ENCODE assay signal across 34 cellular contexts in genomic region chr1:156540955-156541354, GRCh38. TPM values are rescaled to one million over a fixed set of nuclear protein-coding genes. Genes with fewer than 3 reads are reported as not detected.
DNase-seq lines count a peak whose midpoint lies in the region; ATAC-seq and TF ChIP-seq lines count a peak whose summit lies in the region.
"Had no signal": no experiment of that assay in that cellular context is flagged by ENCODE, and none has a peak within 500 bp of the region (broad histone marks: within the 10 kb centered on the region; RNA-seq: fewer than 3 reads in every experiment).

No MANE protein-coding gene starts in this region.

- no peak overlapping the region for H3K4me3 Mint-ChIP-seq in stimulated activated effector memory CD8-positive, alpha-beta T cell treated with anti-CD3 and anti-CD28 coated beads, Interleukin-12 subunit alpha, Interleukin-12 subunit beta, amount 100 ng/mL, for 72 hours
- H3K4me3 Mint-ChIP-seq: activated CD4-positive, alpha-beta memory T cell treated with anti-CD3 and anti-CD28 coated beads for 36 hours; B cell; memory B cell; neural progenitor cell had no signal

- H3K36me3 ChIP-seq in heart right ventricle (peaks cover 0 to 39% (median 0%) of the 10 kb centered on the region in 9 donors), body of pancreas (replicated peaks in 1 of 2; ENCODE audit: insufficient read depth in 1 of 2, low read depth in 2 of 2) (no peaks in the 10 kb centered on the region), left lung (peaks cover 0 to 4% of the 10 kb centered on the region in 2 donors), esophagus muscularis mucosa (no peaks in the 10 kb centered on the region), MG63 (peaks cover 78% of the 10 kb centered on the region)
- H3K36me3 ChIP-seq: ascending aorta, neural progenitor cell, prostate gland, thyroid gland had no signal

- ATAC-seq in heart right ventricle (peak in 6 of 8 donors; percentile 19 to 55 (median 52)), Right ventricle myocardium inferior (no peak), body of pancreas (peak; percentile 9), left lung (peak; percentile 72)
- no peak for ATAC-seq in stimulated activated effector memory CD8-positive, alpha-beta T cell treated with anti-CD3 and anti-CD28 coated beads, Interleukin-12 subunit alpha, Interleukin-12 subunit beta, amount 100 ng/mL, for 72 hours
- ATAC-seq: activated naive CD4-positive, alpha-beta T cell treated with anti-CD3 and anti-CD28 coated beads, Interleukin-2, amount 50 U/mL, for 72 hours had no signal

- H3K4me1 Mint-ChIP-seq in stimulated activated effector memory CD8-positive, alpha-beta T cell treated with anti-CD3 and anti-CD28 coated beads, Interleukin-12 subunit alpha, Interleukin-12 subunit beta, amount 100 ng/mL, for 72 hours: peaks cover 7% of the 10 kb centered on the region
- H3K4me1 Mint-ChIP-seq: B cell, neural progenitor cell had no signal

- DNase-seq in heart right ventricle: no peak
- no peak for DNase-seq in Right ventricle myocardium inferior (ENCODE audit: missing footprints)
- DNase-seq in body of pancreas: no peak
- DNase-seq in left lung: no peak
- no peak for DNase-seq in stimulated activated effector memory CD8-positive, alpha-beta T cell treated with anti-CD3 and anti-CD28 coated beads, Interleukin-12 subunit alpha, Interleukin-12 subunit beta, amount 100 ng/mL, for 72 hours (ENCODE audit: low spot score in 2 of 2)
- DNase-seq in esophagus muscularis mucosa (ENCODE audit: extremely low spot score): no peak
- DNase-seq in iPS-NIHi11 (ENCODE audit: low spot score): no peak
- DNase-seq in MG63: no peak
- DNase-seq: activated CD4-positive, alpha-beta memory T cell treated with anti-CD3 and anti-CD28 coated beads for 36 hours; activated CD8-positive, alpha-beta memory T cell treated with anti-CD3 and anti-CD28 coated beads, Interleukin-2, amount 50 U/mL, for 4 hours; central memory CD4-positive, alpha-beta T cell; DMS153; GF-D8; NCI-H146; NCI-H510A; RPMI8226; stomach; T-helper 1 cell; thyroid gland had no signal

- H3K27ac ChIP-seq in heart right ventricle: no peak overlapping the region
- no peak overlapping the region for H3K27ac ChIP-seq in body of pancreas
- no peak overlapping the region for H3K27ac ChIP-seq in left lung
- no peak overlapping the region for H3K27ac ChIP-seq in esophagus muscularis mucosa (replicated peaks in 1 of 4)
- H3K27ac ChIP-seq: ascending aorta, KMS-11, neural progenitor cell, prostate gland, stomach, thyroid gland had no signal

- intact Hi-C loops in heart right ventricle (cut with DNase I) (loop anchor here in 1 of 10 donors (10.0 kb wide), 1 partner anchor 156 kb away; no protein-coding TSS in a partner anchor), Right ventricle myocardium inferior (cut with DNase I) (no loop called here), body of pancreas (cut with DNase I) (no loop called here), left lung (cut with DNase I) (no loop called here), esophagus muscularis mucosa (cut with DNase I) (no loop called here)

- no peaks in the 10 kb centered on the region for H3K36me3 Mint-ChIP-seq in stimulated activated effector memory CD8-positive, alpha-beta T cell treated with anti-CD3 and anti-CD28 coated beads, Interleukin-12 subunit alpha, Interleukin-12 subunit beta, amount 100 ng/mL, for 72 hours
- H3K36me3 Mint-ChIP-seq: memory B cell had no signal

- H3K4me1 ChIP-seq in heart right ventricle (peaks cover 0 to 3% (median 0%) of the 10 kb centered on the region in 9 donors), body of pancreas (no peaks in the 10 kb centered on the region), left lung (no peaks in the 10 kb centered on the region), esophagus muscularis mucosa (no peaks in the 10 kb centered on the region)
- H3K4me1 ChIP-seq: ascending aorta, HAP-1, neural progenitor cell, prostate gland, stomach, thyroid gland had no signal

- H3K27ac Mint-ChIP-seq in stimulated activated effector memory CD8-positive, alpha-beta T cell treated with anti-CD3 and anti-CD28 coated beads, Interleukin-12 subunit alpha, Interleukin-12 subunit beta, amount 100 ng/mL, for 72 hours: peak overlapping the region; percentile 10
- H3K27ac Mint-ChIP-seq: activated CD4-positive, alpha-beta memory T cell treated with anti-CD3 and anti-CD28 coated beads for 36 hours; activated T-helper 2 cell treated with anti-CD3 and anti-CD28 coated beads, Interferon-gamma antibody, Interleukin-2, Interleukin-4, amounts not matched to agents 10 μg/mL and 5 μg/mL and 100 μg/mL, durations not matched to agents 14 hours and 24 hours and 36 hours; B cell; memory B cell; neural progenitor cell had no signal

- no peak for TF ChIP-seq POLR2A in body of pancreas (IDR thresholded peaks at IDR 0.05)
- TF ChIP-seq POLR2A in esophagus muscularis mucosa (IDR thresholded peaks at IDR 0.05; ENCODE audit: low read depth): no peak

- H3K9me3 Mint-ChIP-seq in stimulated activated effector memory CD8-positive, alpha-beta T cell treated with anti-CD3 and anti-CD28 coated beads, Interleukin-12 subunit alpha, Interleukin-12 subunit beta, amount 100 ng/mL, for 72 hours: no peaks in the 10 kb centered on the region
- H3K9me3 Mint-ChIP-seq: activated CD4-positive, alpha-beta memory T cell treated with anti-CD3 and anti-CD28 coated beads for 36 hours; activated naive CD4-positive, alpha-beta T cell treated with anti-CD3 and anti-CD28 coated beads, Interleukin-2, amount 50 U/mL, for 72 hours; activated T-helper 2 cell treated with anti-CD3 and anti-CD28 coated beads, Interferon-gamma antibody, Interleukin-2, Interleukin-4, amounts not matched to agents 10 μg/mL and 5 μg/mL and 100 μg/mL, durations not matched to agents 14 hours and 24 hours and 36 hours; memory B cell; neural progenitor cell had no signal

- no peak for TF ChIP-seq EP300 in esophagus muscularis mucosa (IDR thresholded peaks at IDR 0.05)

- WGBS in heart right ventricle, 2 donors: 92% methylated on average over 2 of the region's 2 CpGs
- 80 to 94% methylated on average over 2 of the region's 2 CpGs for WGBS in body of pancreas, 2 donors
- WGBS in esophagus muscularis mucosa: 100% methylated on average over 1 of the region's 2 CpGs

- H3K27me3 ChIP-seq in heart right ventricle: no peaks in the 10 kb centered on the region
- H3K27me3 ChIP-seq in body of pancreas: no peaks in the 10 kb centered on the region
- H3K27me3 ChIP-seq in left lung: no peaks in the 10 kb centered on the region
- no peaks in the 10 kb centered on the region for H3K27me3 ChIP-seq in esophagus muscularis mucosa
- H3K27me3 ChIP-seq in MG63: no peaks in the 10 kb centered on the region
- H3K27me3 ChIP-seq: ascending aorta, neural progenitor cell, stomach, thyroid gland had no signal

- no peak overlapping the region for H3K4me3 ChIP-seq in heart right ventricle
- no peak overlapping the region for H3K4me3 ChIP-seq in body of pancreas
- H3K4me3 ChIP-seq in left lung: no peak overlapping the region
- H3K4me3 ChIP-seq in esophagus muscularis mucosa: no peak overlapping the region
- H3K4me3 ChIP-seq in MG63: no peak overlapping the region
- H3K4me3 ChIP-seq: ascending aorta, HAP-1, neural progenitor cell, prostate gland, stomach, thyroid gland had no signal

- TF ChIP-seq CTCF in heart right ventricle (IDR thresholded peaks at IDR 0.05): no peak
- TF ChIP-seq CTCF in body of pancreas (IDR thresholded peaks at IDR 0.05): no peak
- TF ChIP-seq CTCF in left lung (IDR thresholded peaks at IDR 0.05): no peak
- no peak for TF ChIP-seq CTCF in esophagus muscularis mucosa (IDR thresholded peaks at IDR 0.05)

- H3K9me3 ChIP-seq in heart right ventricle (no peaks in the 10 kb centered on the region), body of pancreas (no peaks in the 10 kb centered on the region), left lung (no peaks in the 10 kb centered on the region), esophagus muscularis mucosa (no peaks in the 10 kb centered on the region), MG63 (no peaks in the 10 kb centered on the region)
- H3K9me3 ChIP-seq: ascending aorta, HAP-1, prostate gland, stomach, thyroid gland had no signal

RNA-seq across cellular contexts. Expression of gene IQGAP3, which starts 31.4 kb away (rescaled TPM):
- 1 to 10 TPM in 3 of 10 donors, under 1 TPM in 7; 0.07 to 3.8 (median 0.39) TPM for total RNA-seq in heart right ventricle
- under 1 TPM; 0.09 to 0.22 TPM for polyA plus RNA-seq in heart right ventricle
- 1.2 TPM for total RNA-seq in Right ventricle myocardium inferior
- under 1 TPM in 1 of 2 donors, not detected in 1; 0.52 TPM for total RNA-seq in body of pancreas
- 10 to 100 TPM in 1 of 2 donors, 1 to 10 TPM in 1; 2.8 to 10.3 TPM for total RNA-seq in left lung
- 1 to 10 TPM in 1 of 4 donors, under 1 TPM in 2, not detected in 1; 0.06 to 1.1 (median 0.50) TPM for total RNA-seq in esophagus muscularis mucosa
- total RNA-seq in MG63 (2014; rRNA removed; shearing (Covaris generic); ENCODE audit: low replicate concordance): 18.7 and 20.7 TPM in 2 replicates
- total RNA-seq: ascending aorta had no signal

RNA-seq across cellular contexts. Expression of gene TTC24, which starts 38.6 kb away (rescaled TPM):
- total RNA-seq in heart right ventricle (under 1 TPM in 1 of 10 donors, not detected in 9; 0.21 TPM), Right ventricle myocardium inferior (not detected), body of pancreas (not detected), left lung (not detected), esophagus muscularis mucosa (not detected)
- polyA plus RNA-seq in heart right ventricle: under 1 TPM in 1 of 2 donors, not detected in 1; 0.03 TPM
- not detected in 2 replicates for total RNA-seq in MG63 (2014; rRNA removed; shearing (Covaris generic); ENCODE audit: low replicate concordance)
- total RNA-seq: A172, ascending aorta, dermis microvascular lymphatic vessel endothelial cell, fibroblast of lung, HT1080, kidney epithelial cell, prostate gland, skeletal muscle tissue had no signal
- polyA plus RNA-seq: fibroblast of lung, stomach had no signal

RNA-seq across cellular contexts. Expression of gene MEF2D, which starts 40.4 kb away (rescaled TPM):
- total RNA-seq in heart right ventricle (100 to 1,000 TPM in 4 of 10 donors, 10 to 100 TPM in 6; 81.1 to 127 (median 96.5) TPM), Right ventricle myocardium inferior (99.7 TPM), body of pancreas (10 to 100 TPM; 15.6 to 18.1 TPM), left lung (10 to 100 TPM; 45.4 to 52.8 TPM), esophagus muscularis mucosa (100 to 1,000 TPM in 3 of 4 donors, 10 to 100 TPM in 1; 78.0 to 138 (median 115) TPM)
- 10 to 100 TPM; 31.6 to 37.7 TPM for polyA plus RNA-seq in heart right ventricle
- total RNA-seq in MG63 (2014; rRNA removed; shearing (Covaris generic); ENCODE audit: low replicate concordance): 3.4 and 11.7 TPM in 2 replicates

RNA-seq across cellular contexts. Expression of gene NAXE, which starts 50.6 kb away (rescaled TPM):
- 100 to 1,000 TPM in 9 of 10 donors, 10 to 100 TPM in 1; 93.1 to 134 (median 112) TPM for total RNA-seq in heart right ventricle
- polyA plus RNA-seq in heart right ventricle: 100 to 1,000 TPM in 1 of 2 donors, 10 to 100 TPM in 1; 59.8 to 103 TPM
- total RNA-seq in Right ventricle myocardium inferior: 116 TPM
- 10 to 100 TPM; 46.1 to 62.8 TPM for total RNA-seq in body of pancreas
- 10 to 100 TPM; 77.6 to 81.6 TPM for total RNA-seq in left lung
- 10 to 100 TPM; 73.5 to 98.0 (median 85.2) TPM for total RNA-seq in esophagus muscularis mucosa
- 105 and 170 TPM in 2 replicates for total RNA-seq in MG63 (2014; rRNA removed; shearing (Covaris generic); ENCODE audit: low replicate concordance)

Comparison
In these comparisons a context has a peak if more than half of its experiments do, and no peak if none do; other contexts are left out.
1. ATAC-seq: peak in heart right ventricle (6 of 8), body of pancreas (single experiment) and left lung (single experiment); none in Right ventricle myocardium inferior (single experiment) and stimulated activated effector memory CD8-positive, alpha-beta T cell treated with anti-CD3 and anti-CD28 coated beads, Interleukin-12 subunit alpha, Interleukin-12 subunit beta, amount 100 ng/mL, for 72 hours (single experiment).